10 cellular contexts compared by ENCODE assay signal in the genomic region with DNA sequence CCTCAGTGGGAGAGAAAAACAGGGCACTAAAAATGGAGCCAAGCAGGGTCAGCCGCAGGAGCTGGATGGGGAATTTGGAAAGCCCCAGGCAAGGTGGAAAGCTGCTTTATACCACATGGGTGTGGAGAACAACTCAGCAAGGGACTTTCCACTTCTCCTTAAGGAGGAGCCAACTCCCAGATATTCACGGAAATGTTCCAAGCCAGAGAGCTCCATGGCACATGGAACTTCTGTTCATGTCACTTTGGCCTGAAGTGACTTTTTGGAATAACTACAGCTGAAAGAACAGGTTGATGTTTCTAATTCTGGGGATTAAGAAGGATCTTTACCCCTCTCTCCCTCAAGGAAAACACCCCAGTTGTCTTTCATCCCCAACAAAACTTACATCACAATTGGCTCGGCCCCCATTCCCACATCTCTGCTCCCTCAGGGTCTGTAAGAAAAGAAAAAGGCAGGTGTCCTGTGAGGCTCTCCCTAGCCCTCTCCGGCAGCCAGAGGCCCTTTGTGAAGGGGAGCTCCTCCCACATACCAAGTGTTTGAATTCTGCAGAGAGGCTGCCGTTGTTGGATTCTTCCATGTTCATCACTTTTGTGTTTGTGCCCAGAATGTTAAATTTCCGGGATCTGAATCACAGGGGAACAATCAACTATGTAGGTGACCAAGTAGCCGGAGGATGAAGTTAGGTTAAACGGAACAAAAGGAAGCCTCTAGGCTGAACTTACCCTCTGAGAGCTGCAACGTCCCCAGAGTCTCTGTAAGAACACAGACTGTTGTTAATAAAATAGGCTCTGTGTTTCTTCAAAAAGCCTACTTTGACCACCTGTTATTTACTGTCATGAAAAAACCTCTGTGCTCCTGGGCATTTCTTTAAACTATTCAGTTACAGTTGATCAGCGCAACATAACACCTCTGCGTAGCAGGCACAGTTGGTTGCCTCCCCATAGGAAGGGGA. TPM values are rescaled to one million over a fixed set of nuclear protein-coding genes. Genes with fewer than 3 reads are reported as not detected.
DNase-seq lines count a peak whose midpoint lies in the region; ATAC-seq, FAIRE-seq and TF ChIP-seq lines count a peak whose summit lies in the region.
"Had no signal": no experiment of that assay in that cellular context is flagged by ENCODE, and none has a peak within 500 bp of the region (broad histone marks: within the 10 kb centered on the region; RNA-seq: fewer than 3 reads in every experiment).

No MANE protein-coding gene starts in this region.

- no peak overlapping the region for H3K4me2 ChIP-seq in GM12878 (ENCODE audit: control insufficient read depth, insufficient read depth)

- RAD21 ChIA-PET in GM12878 (lab: Charles Lee; ENCODE audit: unreplicated experiment) = interaction anchor here (1.2 to 21.1 kb wide), 2 partner anchors 73 to 80 kb away, joined by 4 to 373 read pairs; no protein-coding TSS in a partner anchor

- H4K20me1 ChIP-seq in GM12878 (ENCODE audit: control insufficient read depth, insufficient read depth) = no peaks in the 10 kb centered on the region

- SMC1A ChIA-PET in GM12878 (lab: Charles Lee; ENCODE audit: uncharacterized antibody, unreplicated experiment) = interaction anchor here (1.1 to 23.8 kb wide), 4 partner anchors 8 to 70 kb away, joined by 3 to 528 read pairs (median 3); partner anchors contain the start of gene STAT3

- no peak for TF ChIP-seq POLR2A in GM12878 (IDR thresholded peaks at IDR 0.05; ENCODE audit: low read depth, low read length)

- no peaks in the 10 kb centered on the region for H3K27me3 Mint-ChIP-seq in activated CD4-positive, alpha-beta T cell treated with anti-CD3 and anti-CD28 coated beads, Interleukin-2, amount 10 ng/mL, durations not matched to agents 7 days and 5 days
- H3K27me3 Mint-ChIP-seq in activated CD4-positive, alpha-beta T cell treated with anti-CD3 and anti-CD28 coated beads, Interleukin-2, amount 10 ng/mL, durations not matched to agents 24 days and 14 days = no peaks in the 10 kb centered on the region

- H2AFZ ChIP-seq in GM12878 (ENCODE audit: control insufficient read depth, low read depth, low read length) = no peak overlapping the region

- no peak overlapping the region for H3K27ac ChIP-seq in GM12878 (ENCODE audit: control insufficient read depth, insufficient read depth)
- H3K27ac ChIP-seq in thoracic aorta = peak overlapping the region; percentile 66 to 67
- H3K27ac ChIP-seq: HL-60 had no signal

- H3K4me1 ChIP-seq in GM12878 (ENCODE audit: control insufficient read depth, insufficient read depth, low read length) (peaks cover 15% of the 10 kb centered on the region), thoracic aorta (ENCODE audit: control insufficient read depth in 1 of 2, low read depth in 2 of 2) (peaks cover 15 to 38% of the 10 kb centered on the region in 2 donors)

- DNase-seq in activated CD4-positive, alpha-beta T cell treated with anti-CD3 and anti-CD28 coated beads, Interleukin-2, amount 10 ng/mL, durations not matched to agents 7 days and 5 days = no peak
- DNase-seq in activated CD4-positive, alpha-beta T cell treated with anti-CD3 and anti-CD28 coated beads, Interleukin-2, amount 10 ng/mL, durations not matched to agents 24 days and 14 days = no peak
- no peak for DNase-seq in GM12878 (ENCODE audit: low read depth, low spot score)
- DNase-seq in islet precursor cell = peak; percentile 77
- DNase-seq in thoracic aorta (ENCODE audit: low spot score) = no peak
- no peak for DNase-seq in stimulated activated CD4-positive, alpha-beta T cell treated with anti-CD3 and anti-CD28 coated beads, Interleukin-2, amount 100 ng/mL, for 48 hours
- no peak for DNase-seq in NCI-H2029 treated with DMSO at 0.1 percent for 48 hours (lab: John Stamatoyannopoulos, UW)
- DNase-seq: AML-193 had no signal

- TF ChIP-seq RAD21 in GM12878 (IDR thresholded peaks at IDR 0.05; ENCODE audit: insufficient read depth, low read depth, low read length) = no peak

- TSS peak; percentile 48 for BruUV-seq in GM12878 (replicated peaks; lab: Mats Ljungman, UMichigan)

- H3K27me3 ChIP-seq in GM12878 (replicated peaks in 1 of 2; ENCODE audit: control insufficient read depth in 2 of 2, insufficient read depth in 2 of 2, low read length in 1 of 2) (no peaks in the 10 kb centered on the region), thoracic aorta (replicated peaks; ENCODE audit: insufficient read depth) (no peaks in the 10 kb centered on the region)

- no peaks in the 10 kb centered on the region for H3K79me2 ChIP-seq in GM12878 (ENCODE audit: control insufficient read depth, insufficient read depth, low read length)

- intact Hi-C loops in activated CD4-positive, alpha-beta T cell treated with anti-CD3 and anti-CD28 coated beads, Interleukin-2, amount 10 ng/mL, durations not matched to agents 24 days and 14 days (cut with micrococcal nuclease) = no loop called here
- intact Hi-C loops in GM12878 (cut with micrococcal nuclease; ENCODE audit: unreplicated experiment) = no loop called here

- H3K27ac Mint-ChIP-seq in activated CD4-positive, alpha-beta T cell treated with anti-CD3 and anti-CD28 coated beads, Interleukin-2, amount 10 ng/mL, durations not matched to agents 7 days and 5 days = peak overlapping the region; percentile 27
- H3K27ac Mint-ChIP-seq in activated CD4-positive, alpha-beta T cell treated with anti-CD3 and anti-CD28 coated beads, Interleukin-2, amount 10 ng/mL, durations not matched to agents 24 days and 14 days = no peak overlapping the region

- H3K4me3 Mint-ChIP-seq in activated CD4-positive, alpha-beta T cell treated with anti-CD3 and anti-CD28 coated beads, Interleukin-2, amount 10 ng/mL, durations not matched to agents 7 days and 5 days = no peak overlapping the region
- H3K4me3 Mint-ChIP-seq in activated CD4-positive, alpha-beta T cell treated with anti-CD3 and anti-CD28 coated beads, Interleukin-2, amount 10 ng/mL, durations not matched to agents 24 days and 14 days = no peak overlapping the region

- CTCF ChIA-PET in activated CD4-positive, alpha-beta T cell treated with anti-CD3 and anti-CD28 coated beads, Interleukin-2, amount 10 ng/mL, durations not matched to agents 7 days and 5 days (lab: Charles Lee) = interaction anchor here (0.6 to 22.5 kb wide), 4 partner anchors 11 to 980 kb away, joined by 4 to 357 read pairs (median 6); no protein-coding TSS in a partner anchor
- CTCF ChIA-PET in GM12878 (lab: Yijun Ruan, JAX) = interaction anchor here (0.8 to 22.1 kb wide), 4 partner anchors 56 to 198 kb away, joined by 3 to 732 read pairs (median 4); no protein-coding TSS in a partner anchor

- ATAC-seq in GM12878 (no peak), thoracic aorta (ENCODE audit: insufficient number of reproducible peaks, low FRiP score, low read depth) (no peak), HG02588 (IDR thresholded peaks at IDR 0.05; ENCODE audit: unreplicated experiment) (no peak)

- no peak for TF ChIP-seq EP300 in GM12878 (IDR thresholded peaks at IDR 0.05; ENCODE audit: borderline replicate concordance in 1 of 2, control insufficient read depth in 1 of 2, low read depth in 2 of 2, low read length in 2 of 2)

- peaks cover 12 to 33% of the 10 kb centered on the region in 2 experiments for H3K36me3 ChIP-seq in GM12878 (ENCODE audit: control insufficient read depth in 2 of 2, insufficient read depth in 2 of 2, low read length in 1 of 2)
- peaks cover 53% of the 10 kb centered on the region for H3K36me3 ChIP-seq in thoracic aorta

- H3K4me3 ChIP-seq in GM12878 (no peak overlapping the region), thoracic aorta (no peak overlapping the region)

- 83% methylated on average over 11 of the region's 11 CpGs for WGBS in GM12878 (ENCODE audit: insufficient coverage, insufficient replicate concordance, low lambda C conversion rate, missing lambda C conversion rate)

- no peak for TF ChIP-seq CTCF in GM12878 (IDR thresholded peaks at IDR 0.05 in 2 of 3, conservative IDR thresholded peaks at IDR 0.05 in 1 of 3; ENCODE audit: control insufficient read depth in 2 of 3, extremely low read depth in 1 of 3, insufficient read depth in 1 of 3, low read depth in 3 of 3, low read length in 3 of 3)
- TF ChIP-seq CTCF in thoracic aorta (IDR thresholded peaks at IDR 0.05) = no peak

- no peak for FAIRE-seq in GM12878 (lab: Jason Lieb, UNC)

- no peaks in the 10 kb centered on the region for H3K9me3 Mint-ChIP-seq in activated CD4-positive, alpha-beta T cell treated with anti-CD3 and anti-CD28 coated beads, Interleukin-2, amount 10 ng/mL, durations not matched to agents 7 days and 5 days
- H3K9me3 Mint-ChIP-seq in activated CD4-positive, alpha-beta T cell treated with anti-CD3 and anti-CD28 coated beads, Interleukin-2, amount 10 ng/mL, durations not matched to agents 24 days and 14 days = no peaks in the 10 kb centered on the region

- peaks cover 51% of the 10 kb centered on the region for H3K36me3 Mint-ChIP-seq in activated CD4-positive, alpha-beta T cell treated with anti-CD3 and anti-CD28 coated beads, Interleukin-2, amount 10 ng/mL, durations not matched to agents 7 days and 5 days (ENCODE audit: low read depth)
- peaks cover 69% of the 10 kb centered on the region for H3K36me3 Mint-ChIP-seq in activated CD4-positive, alpha-beta T cell treated with anti-CD3 and anti-CD28 coated beads, Interleukin-2, amount 10 ng/mL, durations not matched to agents 24 days and 14 days (ENCODE audit: low read depth)

- in situ Hi-C loops in GM12878 (cut with MboI) = no loop called here

- H3K9me3 ChIP-seq in GM12878 (replicated peaks; ENCODE audit: control insufficient read depth, insufficient read depth, low read length) (no peaks in the 10 kb centered on the region), thoracic aorta (no peaks in the 10 kb centered on the region)

- peaks cover 11% of the 10 kb centered on the region for H3K4me1 Mint-ChIP-seq in activated CD4-positive, alpha-beta T cell treated with anti-CD3 and anti-CD28 coated beads, Interleukin-2, amount 10 ng/mL, durations not matched to agents 7 days and 5 days
- peaks cover 16% of the 10 kb centered on the region for H3K4me1 Mint-ChIP-seq in activated CD4-positive, alpha-beta T cell treated with anti-CD3 and anti-CD28 coated beads, Interleukin-2, amount 10 ng/mL, durations not matched to agents 24 days and 14 days

- POLR2A ChIA-PET in activated CD4-positive, alpha-beta T cell treated with anti-CD3 and anti-CD28 coated beads, Interleukin-2, amount 10 ng/mL, durations not matched to agents 7 days and 5 days (lab: Charles Lee) = no interaction called here
- POLR2A ChIA-PET in GM12878 (lab: Charles Lee) = interaction anchor here (1.1 kb wide), 1 partner anchor 60 kb away, joined by 5 read pairs; no protein-coding TSS in a partner anchor

- H3K9ac ChIP-seq in GM12878 (ENCODE audit: control insufficient read depth, insufficient read depth, low read length) = no peak overlapping the region

RNA-seq across cellular contexts. Expression of gene STAT5A, which starts 41.0 kb away (rescaled TPM):
- 100 to 1,000 TPM in 1 of 2 experiments, 10 to 100 TPM in 1; 99.5 to 108 TPM for total RNA-seq in activated CD4-positive, alpha-beta T cell treated with anti-CD3 and anti-CD28 coated beads, Interleukin-2, amount 10 ng/mL, durations not matched to agents 7 days and 5 days
- 346 and 348 TPM in 2 replicates for total RNA-seq in activated CD4-positive, alpha-beta T cell treated with anti-CD3 and anti-CD28 coated beads, Interleukin-2, amount 10 ng/mL, durations not matched to agents 24 days and 14 days
- total RNA-seq in GM12878 (2013; cell fraction: nucleolus; rRNA removed) = 130 and 152 TPM in 2 replicates
- total RNA-seq in GM12878 (2014; rRNA removed) (71.1 and 81.1 TPM in 2 replicates), GM12878 (2014; rRNA removed; fragmentation: Illumina TruSeq; extraction: Trizol) (25.6 and 26.1 TPM in 2 replicates), GM12878 (2021) (78.9 and 86.4 TPM in 2 replicates), thoracic aorta (10 to 100 TPM; 65.5 to 69.8 TPM)
- 18.4 TPM for polyA plus RNA-seq in GM12878 (2011; ENCODE audit: low read depth)
- polyA plus RNA-seq in GM12878 (2011; rRNA removed) (24.8 and 41.2 TPM in 2 replicates), GM12878 (2014; fragmentation: Illumina TruSeq; extraction: Trizol) (64.7 and 66.2 TPM in 2 replicates), GM12878 (2014; fragmentation: Nextera tagmentation; extraction: Ambion mirVana) (10 to 100 TPM; 14.8 to 24.0 TPM), GM12878 (2014; rRNA removed) (51.4 and 54.6 TPM in 2 replicates), GM12878 (2016; fragmentation: Nextera tagmentation; extraction: Ambion mirVana) (10 to 100 TPM; 36.6 to 41.8 TPM)
- 45.7 and 47.5 TPM in 2 replicates for polyA plus RNA-seq in GM12878 (2011; cell fraction: cytosol; rRNA removed)
- 167 and 182 TPM in 2 replicates for polyA plus RNA-seq in GM12878 (2011; cell fraction: nucleus; rRNA removed)
- polyA plus RNA-seq in GM12878 (2012) = 51.7 TPM in 2 replicates
- 63.8 and 74.0 TPM in 2 replicates for polyA minus RNA-seq in GM12878 (2011; rRNA and poly(A)+ RNA removed)
- 31.0 and 31.7 TPM in 2 replicates for polyA minus RNA-seq in GM12878 (2011; cell fraction: cytosol; rRNA and poly(A)+ RNA removed)
- 39.9 and 62.0 TPM in 2 replicates for polyA minus RNA-seq in GM12878 (2011; cell fraction: nucleus; rRNA and poly(A)+ RNA removed)

RNA-seq across cellular contexts. Expression of gene STAT5B, which starts 53.1 kb away (rescaled TPM):
- 100 to 1,000 TPM; 150 to 164 TPM for total RNA-seq in activated CD4-positive, alpha-beta T cell treated with anti-CD3 and anti-CD28 coated beads, Interleukin-2, amount 10 ng/mL, durations not matched to agents 7 days and 5 days
- 184 and 189 TPM in 2 replicates for total RNA-seq in activated CD4-positive, alpha-beta T cell treated with anti-CD3 and anti-CD28 coated beads, Interleukin-2, amount 10 ng/mL, durations not matched to agents 24 days and 14 days
- total RNA-seq in GM12878 (2013; cell fraction: nucleolus; rRNA removed) = 80.4 and 88.9 TPM in 2 replicates
- total RNA-seq in GM12878 (2014; rRNA removed) (54.0 and 58.5 TPM in 2 replicates), GM12878 (2014; rRNA removed; fragmentation: Illumina TruSeq; extraction: Trizol) (37.1 and 38.1 TPM in 2 replicates), GM12878 (2021) (66.6 and 69.6 TPM in 2 replicates), thoracic aorta (100 to 1,000 TPM in 1 of 2 donors, 10 to 100 TPM in 1; 95.2 to 117 TPM)
- polyA plus RNA-seq in GM12878 (2011; ENCODE audit: low read depth) = 22.5 TPM
- polyA plus RNA-seq in GM12878 (2011; rRNA removed) (46.0 and 52.8 TPM in 2 replicates), GM12878 (2014; fragmentation: Illumina TruSeq; extraction: Trizol) (57.8 and 60.2 TPM in 2 replicates), GM12878 (2014; fragmentation: Nextera tagmentation; extraction: Ambion mirVana) (10 to 100 TPM; 11.0 to 11.8 TPM), GM12878 (2014; rRNA removed) (56.9 and 59.2 TPM in 2 replicates), GM12878 (2016; fragmentation: Nextera tagmentation; extraction: Ambion mirVana) (10 to 100 TPM; 38.8 to 40.6 TPM)
- 41.9 and 44.7 TPM in 2 replicates for polyA plus RNA-seq in GM12878 (2011; cell fraction: cytosol; rRNA removed)
- polyA plus RNA-seq in GM12878 (2011; cell fraction: nucleus; rRNA removed) = 70.8 and 85.5 TPM in 2 replicates
- polyA plus RNA-seq in GM12878 (2012) = 33.3 and 39.8 TPM in 2 replicates
- polyA minus RNA-seq in GM12878 (2011; rRNA and poly(A)+ RNA removed) = 38.7 and 49.0 TPM in 2 replicates
- polyA minus RNA-seq in GM12878 (2011; cell fraction: cytosol; rRNA and poly(A)+ RNA removed) = 18.0 and 18.9 TPM in 2 replicates
- 15.6 and 24.7 TPM in 2 replicates for polyA minus RNA-seq in GM12878 (2011; cell fraction: nucleus; rRNA and poly(A)+ RNA removed)

RNA-seq across cellular contexts. Expression of gene STAT3, which starts 58.9 kb away (rescaled TPM):
- 100 to 1,000 TPM; 114 to 121 TPM for total RNA-seq in activated CD4-positive, alpha-beta T cell treated with anti-CD3 and anti-CD28 coated beads, Interleukin-2, amount 10 ng/mL, durations not matched to agents 7 days and 5 days
- total RNA-seq in activated CD4-positive, alpha-beta T cell treated with anti-CD3 and anti-CD28 coated beads, Interleukin-2, amount 10 ng/mL, durations not matched to agents 24 days and 14 days = 252 and 258 TPM in 2 replicates
- 148 and 163 TPM in 2 replicates for total RNA-seq in GM12878 (2013; cell fraction: nucleolus; rRNA removed)
- total RNA-seq in GM12878 (2014; rRNA removed) (54.0 and 59.3 TPM in 2 replicates), GM12878 (2014; rRNA removed; fragmentation: Illumina TruSeq; extraction: Trizol) (51.3 and 54.5 TPM in 2 replicates), GM12878 (2021) (82.6 and 86.2 TPM in 2 replicates), thoracic aorta (100 to 1,000 TPM; 217 to 360 TPM)
- polyA plus RNA-seq in GM12878 (2011; ENCODE audit: low read depth) = 58.9 TPM
- polyA plus RNA-seq in GM12878 (2011; rRNA removed) (63.6 and 74.7 TPM in 2 replicates), GM12878 (2014; fragmentation: Illumina TruSeq; extraction: Trizol) (57.3 and 59.8 TPM in 2 replicates), GM12878 (2014; fragmentation: Nextera tagmentation; extraction: Ambion mirVana) (10 to 100 TPM; 18.4 to 18.9 TPM), GM12878 (2014; rRNA removed) (55.0 and 62.0 TPM in 2 replicates), GM12878 (2016; fragmentation: Nextera tagmentation; extraction: Ambion mirVana) (10 to 100 TPM; 91.1 to 96.4 TPM)
- polyA plus RNA-seq in GM12878 (2011; cell fraction: cytosol; rRNA removed) = 75.5 and 84.3 TPM in 2 replicates
- 78.8 and 87.2 TPM in 2 replicates for polyA plus RNA-seq in GM12878 (2011; cell fraction: nucleus; rRNA removed)
- 79.3 and 107 TPM in 2 replicates for polyA plus RNA-seq in GM12878 (2012)
- 99.8 and 120 TPM in 2 replicates for polyA minus RNA-seq in GM12878 (2011; rRNA and poly(A)+ RNA removed)
- 42.0 and 49.0 TPM in 2 replicates for polyA minus RNA-seq in GM12878 (2011; cell fraction: cytosol; rRNA and poly(A)+ RNA removed)
- polyA minus RNA-seq in GM12878 (2011; cell fraction: nucleus; rRNA and poly(A)+ RNA removed) = 42.8 and 58.9 TPM in 2 replicates
